In genomic region chr12:6314776-6315175, GRCh38 we compare ENCODE assay signal across 1 cellular context.
TF ChIP-seq lines count a peak whose summit lies in the region.

No MANE protein-coding gene starts in this region.

TF ChIP-seq in IMR-90, 13 proteins besides CTCF, POLR2A, EP300 and RAD21 (continued from another document):
- TF ChIP-seq, protein P1, sequence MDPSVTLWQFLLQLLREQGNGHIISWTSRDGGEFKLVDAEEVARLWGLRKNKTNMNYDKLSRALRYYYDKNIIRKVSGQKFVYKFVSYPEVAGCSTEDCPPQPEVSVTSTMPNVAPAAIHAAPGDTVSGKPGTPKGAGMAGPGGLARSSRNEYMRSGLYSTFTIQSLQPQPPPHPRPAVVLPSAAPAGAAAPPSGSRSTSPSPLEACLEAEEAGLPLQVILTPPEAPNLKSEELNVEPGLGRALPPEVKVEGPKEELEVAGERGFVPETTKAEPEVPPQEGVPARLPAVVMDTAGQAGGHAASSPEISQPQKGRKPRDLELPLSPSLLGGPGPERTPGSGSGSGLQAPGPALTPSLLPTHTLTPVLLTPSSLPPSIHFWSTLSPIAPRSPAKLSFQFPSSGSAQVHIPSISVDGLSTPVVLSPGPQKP (IDR thresholded peaks at IDR 0.05; ENCODE audit: borderline replicate concordance, low read depth, low read length) = no peak
- no peak for TF ChIP-seq MXI1 (IDR thresholded peaks at IDR 0.05; ENCODE audit: borderline replicate concordance, low read depth, low read length)
- no peak for TF ChIP-seq USF2 (IDR thresholded peaks at IDR 0.05; ENCODE audit: low read depth, low read length)
- TF ChIP-seq SMC3 (IDR thresholded peaks at IDR 0.05; ENCODE audit: low read depth, low read length) = no peak
- TF ChIP-seq RFX5 (IDR thresholded peaks at IDR 0.05; ENCODE audit: low read depth, low read length) = no peak
- TF ChIP-seq NFE2L2 (IDR thresholded peaks at IDR 0.05; ENCODE audit: low read depth, low read length) = no peak
- no peak for TF ChIP-seq MAFK (IDR thresholded peaks at IDR 0.05; ENCODE audit: low read depth, low read length)
- no peak for TF ChIP-seq FOS (IDR thresholded peaks at IDR 0.05; ENCODE audit: low read depth, low read length)
- TF ChIP-seq BHLHE40 (IDR thresholded peaks at IDR 0.05; ENCODE audit: low read depth, low read length) = no peak
- TF ChIP-seq MAZ (IDR thresholded peaks at IDR 0.05; ENCODE audit: borderline replicate concordance, low read depth, low read length) = no peak
- no peak for TF ChIP-seq CHD1 (IDR thresholded peaks at IDR 0.05; ENCODE audit: low read depth, low read length)
TF ChIP-seq in IMR-90: peak in this region for 0.
